ENCODE assay signal across 1 cellular context in genomic region chr1:12594490-12594889, GRCh38.
TF ChIP-seq lines count a peak whose summit lies in the region.

No MANE protein-coding gene starts in this region.

TF ChIP-seq in GM12891, 5 proteins besides CTCF, POLR2A, EP300 and RAD21 (continued from another document):
- no peak for TF ChIP-seq TAF1 (IDR thresholded peaks at IDR 0.05; ENCODE audit: low read depth, low read length)
- no peak for TF ChIP-seq SPI1 (IDR thresholded peaks at IDR 0.05; ENCODE audit: low read depth, low read length)
- TF ChIP-seq POU2F2 (IDR thresholded peaks at IDR 0.05; ENCODE audit: low read depth, low read length): no peak
TF ChIP-seq in GM12891: peak in this region for 0.
